In genomic region chr11:76671236-76671590, GRCh38 we compare ENCODE assay signal across 9 cellular contexts. TPM values are rescaled to one million over a fixed set of nuclear protein-coding genes. Genes with fewer than 3 reads are reported as not detected.
A peak's percentile ranks its signal among the peaks of the same experiment; 100 is the strongest.
DNase-seq lines count a peak whose midpoint lies in the region; ATAC-seq and TF ChIP-seq lines count a peak whose summit lies in the region.
"Had no signal": no experiment of that assay in that cellular context is flagged by ENCODE, and none has a peak within 500 bp of the region (broad histone marks: within the 10 kb centered on the region; RNA-seq: fewer than 3 reads in every experiment).

No MANE protein-coding gene starts in this region.

- in situ Hi-C loops in KBM-7 (cut with MboI; ENCODE audit: low pct_unique_long_range_greater_than_20kb, low sequenced_read_pairs) = no loop called here

- H3K27ac Mint-ChIP-seq in endothelial cell (ENCODE audit: unreplicated experiment) = peak overlapping the region; percentile 30

- H4K91ac ChIP-seq in neuronal stem cell (ENCODE audit: low read depth, low read length, poor library complexity) = no peak overlapping the region

- H3K4me2 ChIP-seq in BLaER1 = peak overlapping the region; percentile 95
- H3K4me2 ChIP-seq in neuronal stem cell (ENCODE audit: insufficient read depth, low read length, poor library complexity, severe bottlenecking) = peak overlapping the region; percentile 85

- H3K14ac ChIP-seq in neuronal stem cell (ENCODE audit: low read length) = no peak overlapping the region

- no peak for ATAC-seq in GM18870 (IDR thresholded peaks at IDR 0.05; ENCODE audit: unreplicated experiment)

- WGBS in neuronal stem cell (ENCODE audit: extremely low coverage in 2 of 2, insufficient read length in 2 of 2, insufficient replicate concordance in 1 of 2), 2 donors = no CpG with 5 or more reads among the region's 8 CpGs

- DNase-seq in KBM-7 = peak; percentile 49
- DNase-seq in endothelial cell (ENCODE audit: low spot score) = no peak
- DNase-seq in neuronal stem cell (ENCODE audit: low spot score) = no peak
- DNase-seq in NOMO-1 (lab: John Stamatoyannopoulos, UW; ENCODE audit: unreplicated experiment in 2 of 2) = no peak
- DNase-seq in NCI-H510A (lab: John Stamatoyannopoulos, UW) = no peak
- DNase-seq in SIG-M5 treated with dmso at 0.1 percent for 504 hours (lab: John Stamatoyannopoulos, UW; ENCODE audit: unreplicated experiment) = no peak
- DNase-seq: NCI-H2171 had no signal

- TF ChIP-seq CTCF in endothelial cell (IDR thresholded peaks at IDR 0.05; ENCODE audit: unreplicated experiment) = peak; percentile 2

- no peaks in the 10 kb centered on the region for H3K79me1 ChIP-seq in neuronal stem cell (ENCODE audit: low read depth, low read length)

- peak overlapping the region; percentile 92 for H2AFZ ChIP-seq in neuronal stem cell (ENCODE audit: low read length)

- H2AK5ac ChIP-seq in neuronal stem cell (ENCODE audit: low read depth, low read length) = no peak overlapping the region

- no peak overlapping the region for H4K8ac ChIP-seq in neuronal stem cell (ENCODE audit: low read depth, low read length)

- no peaks in the 10 kb centered on the region for H3K9me3 Mint-ChIP-seq in endothelial cell (ENCODE audit: unreplicated experiment)

- H3K36me3 Mint-ChIP-seq in endothelial cell (ENCODE audit: low read depth, unreplicated experiment) = peaks cover 12% of the 10 kb centered on the region

- no peak overlapping the region for H2BK120ac ChIP-seq in neuronal stem cell (ENCODE audit: low read depth, low read length)

- H3K4me3 ChIP-seq in BLaER1 (peak overlapping the region; percentile 66), neuronal stem cell (ENCODE audit: low read length in 2 of 2) (peak overlapping the region; percentile 40 to 77)

- H3K4me1 ChIP-seq in BLaER1 = peaks cover 99% of the 10 kb centered on the region
- H3K4me1 ChIP-seq in neuronal stem cell (ENCODE audit: control insufficient read depth in 2 of 2, insufficient read depth in 1 of 2, low read depth in 1 of 2, low read length in 2 of 2) = peaks cover 3 to 9% of the 10 kb centered on the region in 2 donors

- H2BK15ac ChIP-seq in neuronal stem cell (ENCODE audit: low read length) = peak overlapping the region; percentile 50

- H3K18ac ChIP-seq in neuronal stem cell (ENCODE audit: low read length) = peak overlapping the region; percentile 94

- peak overlapping the region; percentile 69 for H3K4me3 Mint-ChIP-seq in endothelial cell (ENCODE audit: unreplicated experiment)

- 0 out of 2 replicates have a peak overlapping the region, but pooled peaks have one; percentile 12 for H3K9ac ChIP-seq in BLaER1
- peak overlapping the region; percentile 55 for H3K9ac ChIP-seq in neuronal stem cell (ENCODE audit: low read depth, low read length, poor library complexity)

- no peaks in the 10 kb centered on the region for H3K9me3 ChIP-seq in BLaER1
- H3K9me3 ChIP-seq in neuronal stem cell (replicated peaks in 1 of 2; ENCODE audit: control insufficient read depth in 2 of 2, insufficient read depth in 1 of 2, low read depth in 1 of 2, low read length in 2 of 2) = no peaks in the 10 kb centered on the region

- no peak overlapping the region for H3K4ac ChIP-seq in neuronal stem cell (ENCODE audit: low read length)

- H3K27me3 ChIP-seq in BLaER1 = peaks cover 56% of the 10 kb centered on the region
- peaks cover 0 to 91% (median 4%) of the 10 kb centered on the region in 3 experiments for H3K27me3 ChIP-seq in neuronal stem cell (ENCODE audit: control insufficient read depth in 3 of 3, insufficient read depth in 3 of 3, low read depth in 1 of 3, low read length in 3 of 3)

- H4K20me1 ChIP-seq in BLaER1 = peaks cover 54% of the 10 kb centered on the region

- peaks cover 20% of the 10 kb centered on the region for H3K27me3 Mint-ChIP-seq in endothelial cell (ENCODE audit: unreplicated experiment)

- 0 out of 2 replicates have a peak overlapping the region, but pooled peaks have one; percentile 47 for H3K27ac ChIP-seq in BLaER1
- H3K27ac ChIP-seq in neuronal stem cell (replicated peaks; ENCODE audit: low read length) = no peak overlapping the region

- no peak overlapping the region for H2BK12ac ChIP-seq in neuronal stem cell (ENCODE audit: low read length)

- no peaks in the 10 kb centered on the region for H3K36me3 ChIP-seq in BLaER1
- H3K36me3 ChIP-seq in neuronal stem cell (replicated peaks in 1 of 2; ENCODE audit: control insufficient read depth in 2 of 2, insufficient read depth in 2 of 2, low read length in 2 of 2) = no peaks in the 10 kb centered on the region

- H2BK5ac ChIP-seq in neuronal stem cell (ENCODE audit: low read length) = no peak overlapping the region

- no peak overlapping the region for H3K23ac ChIP-seq in neuronal stem cell (ENCODE audit: low read depth, low read length, poor library complexity)

- H3K4me1 Mint-ChIP-seq in endothelial cell (ENCODE audit: unreplicated experiment) = peaks cover 48% of the 10 kb centered on the region

RNA-seq across cellular contexts. Expression of gene LRRC32, which starts 0.7 kb away (rescaled TPM):
- 22.0 TPM for total RNA-seq in endothelial cell (ENCODE audit: unreplicated experiment)
- 0.91 TPM for polyA plus RNA-seq in neuronal stem cell (2013, experiment 1 of 2)
- polyA plus RNA-seq in neuronal stem cell (2013, experiment 2 of 2) = 1.1 TPM
